Comparison of ENCODE assay signal across 8 cellular contexts in genomic region chr13:96075953-96076543, GRCh38. TPM values are rescaled to one million over a fixed set of nuclear protein-coding genes. Genes with fewer than 3 reads are reported as not detected.
DNase-seq lines count a peak whose midpoint lies in the region; ATAC-seq and TF ChIP-seq lines count a peak whose summit lies in the region.

No MANE protein-coding gene starts in this region.

- H3K27me3 Mint-ChIP-seq in activated T-cell treated with anti-CD3 and anti-CD28 coated beads, Interleukin-2, amount 50 U/mL, for 24 hours = no peaks in the 10 kb centered on the region

- no peaks in the 10 kb centered on the region for H3K36me3 Mint-ChIP-seq in activated T-cell treated with anti-CD3 and anti-CD28 coated beads, Interleukin-2, amount 50 U/mL, for 24 hours (ENCODE audit: low read depth)

- H3K9me2 ChIP-seq in MM.1S (replicated peaks; ENCODE audit: insufficient read depth, low read length) = no peaks in the 10 kb centered on the region

- H3K9me3 ChIP-seq in left ventricle myocardium inferior (replicated peaks) = no peaks in the 10 kb centered on the region
- no peaks in the 10 kb centered on the region for H3K9me3 ChIP-seq in MM.1S (replicated peaks; ENCODE audit: insufficient read depth, low read length)
- H3K9me3 ChIP-seq in esophagus squamous epithelium = no peaks in the 10 kb centered on the region

- DNase-seq in left ventricle myocardium inferior (no peak), Right ventricle myocardium superior (no peak), MM.1S (peak; percentile 56), esophagus squamous epithelium (lab: John Stamatoyannopoulos, UW) (no peak), NCI-H2029 treated with DMSO at 0.1 percent for 48 hours (lab: John Stamatoyannopoulos, UW) (no peak), dedifferentiated amniotic fluid mesenchymal stem cell (ENCODE audit: extremely low spot score) (no peak)
- no peak for DNase-seq in activated T-cell treated with anti-CD3 and anti-CD28 coated beads, Interleukin-2, amount 50 U/mL, for 24 hours

- TF ChIP-seq CTCF in left ventricle myocardium inferior (IDR thresholded peaks at IDR 0.05; ENCODE audit: borderline replicate concordance) (peak; percentile 57), MM.1S (IDR thresholded peaks at IDR 0.05; ENCODE audit: low read length) (peak; percentile 71), esophagus squamous epithelium (IDR thresholded peaks at IDR 0.05) (peak in 5 of 6 experiments; percentile 12 to 46 (median 29))

- H3K9ac ChIP-seq in MM.1S (ENCODE audit: low read length) = no peak overlapping the region

- ATAC-seq in Right ventricle myocardium superior (ENCODE audit: poor library complexity) (no peak), GM18907 (IDR thresholded peaks at IDR 0.05; ENCODE audit: unreplicated experiment) (no peak)

- H3K4me3 Mint-ChIP-seq in activated T-cell treated with anti-CD3 and anti-CD28 coated beads, Interleukin-2, amount 50 U/mL, for 24 hours = no peak overlapping the region

- 64 to 74% methylated on average over 3 of the region's 3 CpGs for WGBS in esophagus squamous epithelium, 2 donors

- H3K27ac Mint-ChIP-seq in activated T-cell treated with anti-CD3 and anti-CD28 coated beads, Interleukin-2, amount 50 U/mL, for 24 hours = no peak overlapping the region

- H3K36me3 ChIP-seq in left ventricle myocardium inferior (no peaks in the 10 kb centered on the region), MM.1S (replicated peaks; ENCODE audit: insufficient read depth, low read length) (no peaks in the 10 kb centered on the region), esophagus squamous epithelium (no peaks in the 10 kb centered on the region)

- H3K27ac ChIP-seq in left ventricle myocardium inferior (replicated peaks) (no peak overlapping the region), MM.1S (ENCODE audit: low read length) (no peak overlapping the region), esophagus squamous epithelium (no peak overlapping the region)

- no peak overlapping the region for H3K4me3 ChIP-seq in left ventricle myocardium inferior
- H3K4me3 ChIP-seq in MM.1S (ENCODE audit: low read length) = no peak overlapping the region
- H3K4me3 ChIP-seq in esophagus squamous epithelium = no peak overlapping the region

- H3K4me1 ChIP-seq in left ventricle myocardium inferior = no peaks in the 10 kb centered on the region
- H3K4me1 ChIP-seq in MM.1S (ENCODE audit: low read length) = no peaks in the 10 kb centered on the region
- no peaks in the 10 kb centered on the region for H3K4me1 ChIP-seq in esophagus squamous epithelium

- H4K20me1 ChIP-seq in MM.1S (ENCODE audit: insufficient read depth, low read length) = no peaks in the 10 kb centered on the region

- peaks cover 7% of the 10 kb centered on the region for H3K9me3 Mint-ChIP-seq in activated T-cell treated with anti-CD3 and anti-CD28 coated beads, Interleukin-2, amount 50 U/mL, for 24 hours

- no peaks in the 10 kb centered on the region for H3K4me1 Mint-ChIP-seq in activated T-cell treated with anti-CD3 and anti-CD28 coated beads, Interleukin-2, amount 50 U/mL, for 24 hours (ENCODE audit: low read depth)

- H3K79me2 ChIP-seq in MM.1S (ENCODE audit: low read length) = no peaks in the 10 kb centered on the region

- H3K27me3 ChIP-seq in left ventricle myocardium inferior (ENCODE audit: low read depth) (peaks cover 36% of the 10 kb centered on the region), MM.1S (replicated peaks; ENCODE audit: insufficient read depth, low read length) (no peaks in the 10 kb centered on the region), esophagus squamous epithelium (peaks cover 0 to 22% (median 0%) of the 10 kb centered on the region in 4 donors)

- intact Hi-C loops in left ventricle myocardium inferior (cut with micrococcal nuclease) (no loop called here), Right ventricle myocardium superior (cut with DNase I) (no loop called here), esophagus squamous epithelium (cut with DNase I) (no loop called here)

- H3F3A ChIP-seq in MM.1S (ENCODE audit: insufficient read depth, low read length) = no peaks in the 10 kb centered on the region

- no peak overlapping the region for H2AFZ ChIP-seq in MM.1S (ENCODE audit: low read length)

- no peak for TF ChIP-seq POLR2A in esophagus squamous epithelium (IDR thresholded peaks at IDR 0.05)

- H3K4me2 ChIP-seq in MM.1S (ENCODE audit: low read depth, low read length) = no peak overlapping the region

RNA-seq across cellular contexts. Expression of gene HS6ST3, which starts 13.9 kb away (rescaled TPM):
- 2.0 TPM for total RNA-seq in left ventricle myocardium inferior
- 0.56 TPM for total RNA-seq in Right ventricle myocardium superior
- under 1 TPM in 3 of 4 donors, not detected in 1; 0.04 to 0.59 (median 0.57) TPM for total RNA-seq in esophagus squamous epithelium

RNA-seq across cellular contexts. Expression of gene UGGT2, which starts 22.8 kb away (rescaled TPM):
- 11.4 TPM for total RNA-seq in left ventricle myocardium inferior
- total RNA-seq in Right ventricle myocardium superior = 8.6 TPM
- total RNA-seq in esophagus squamous epithelium = 10 to 100 TPM in 2 of 4 donors, 1 to 10 TPM in 2; 7.7 to 35.3 (median 11.1) TPM
